13 cellular contexts compared by ENCODE assay signal in genomic region chr9:99262949-99263418, GRCh38. TPM values are rescaled to one million over a fixed set of nuclear protein-coding genes. Genes with fewer than 3 reads are reported as not detected.
DNase-seq lines count a peak whose midpoint lies in the region; ATAC-seq and TF ChIP-seq lines count a peak whose summit lies in the region.
"Had no signal": no experiment of that assay in that cellular context is flagged by ENCODE, and none has a peak within 500 bp of the region (broad histone marks: within the 10 kb centered on the region; RNA-seq: fewer than 3 reads in every experiment).

No MANE protein-coding gene starts in this region.

- ATAC-seq in GM21619 (IDR thresholded peaks at IDR 0.05; ENCODE audit: unreplicated experiment) (peak; percentile 48), HG03280 (IDR thresholded peaks at IDR 0.05; ENCODE audit: unreplicated experiment) (peak; percentile 30)
- ATAC-seq: activated CD4-positive, alpha-beta T cell treated with anti-CD3 and anti-CD28 coated beads for 36 hours; activated T-cell treated with anti-CD3 and anti-CD28 coated beads, Interleukin-2, amount 50 U/mL, for 4 hours; T-cell had no signal

- H3K4me1 ChIP-seq in left ventricle myocardium inferior (peaks cover 32% of the 10 kb centered on the region), ovary (ENCODE audit: insufficient read depth) (peaks cover 7% of the 10 kb centered on the region)

- H3K4me3 Mint-ChIP-seq in activated CD4-positive, alpha-beta T cell treated with anti-CD3 and anti-CD28 coated beads, Interleukin-2, amount 10 ng/mL, durations not matched to agents 24 days and 14 days, result no peak overlapping the region
- H3K4me3 Mint-ChIP-seq: activated CD4-positive, alpha-beta T cell treated with anti-CD3 and anti-CD28 coated beads for 36 hours; activated T-cell treated with anti-CD3 and anti-CD28 coated beads, Interleukin-2, amount 50 U/mL, for 4 hours; H9; T-cell had no signal

- no peak for TF ChIP-seq CTCF in left ventricle myocardium inferior (IDR thresholded peaks at IDR 0.05; ENCODE audit: borderline replicate concordance)
- TF ChIP-seq CTCF in ovary (IDR thresholded peaks at IDR 0.05), result no peak

- H3K27me3 Mint-ChIP-seq in activated CD4-positive, alpha-beta T cell treated with anti-CD3 and anti-CD28 coated beads, Interleukin-2, amount 10 ng/mL, durations not matched to agents 24 days and 14 days, result no peaks in the 10 kb centered on the region
- H3K27me3 Mint-ChIP-seq: activated CD4-positive, alpha-beta T cell treated with anti-CD3 and anti-CD28 coated beads for 36 hours; T-cell had no signal

- H3K36me3 ChIP-seq in left ventricle myocardium inferior (no peaks in the 10 kb centered on the region), ovary (no peaks in the 10 kb centered on the region)

- WGBS in ovary, 3 donors, result 86 to 90% (median 88%) methylated on average over 7 of the region's 7 CpGs

- no peak for TF ChIP-seq POLR2A in ovary (IDR thresholded peaks at IDR 0.05)

- intact Hi-C loops in activated CD4-positive, alpha-beta T cell treated with anti-CD3 and anti-CD28 coated beads, Interleukin-2, amount 10 ng/mL, durations not matched to agents 24 days and 14 days (cut with micrococcal nuclease), result no loop called here
- intact Hi-C loops in left ventricle myocardium inferior (cut with micrococcal nuclease) (no loop called here), ovary (cut with DNase I) (no loop called here)

- no peaks in the 10 kb centered on the region for H3K9me3 Mint-ChIP-seq in activated CD4-positive, alpha-beta T cell treated with anti-CD3 and anti-CD28 coated beads, Interleukin-2, amount 10 ng/mL, durations not matched to agents 24 days and 14 days
- H3K9me3 Mint-ChIP-seq: activated T-cell treated with anti-CD3 and anti-CD28 coated beads, Interleukin-2, amount 50 U/mL, for 4 hours; H9; T-cell had no signal

- TF ChIP-seq EP300 in ovary (IDR thresholded peaks at IDR 0.05), result no peak

- DNase-seq in activated CD4-positive, alpha-beta T cell treated with anti-CD3 and anti-CD28 coated beads, Interleukin-2, amount 10 ng/mL, durations not matched to agents 24 days and 14 days, result peak; percentile 51
- no peak for DNase-seq in activated CD4-positive, alpha-beta T cell treated with anti-CD3 and anti-CD28 coated beads for 1 hour
- DNase-seq in left ventricle myocardium inferior (no peak), ovary (no peak), SW480 (ENCODE audit: low spot score) (no peak), NK-92 (lab: John Stamatoyannopoulos, UW; ENCODE audit: unreplicated experiment) (no peak)
- DNase-seq: activated CD4-positive, alpha-beta T cell treated with anti-CD3 and anti-CD28 coated beads for 36 hours; activated T-cell treated with anti-CD3 and anti-CD28 coated beads, Interleukin-2, amount 50 U/mL, for 4 hours; H9; PC-9; T-cell had no signal

- no peaks in the 10 kb centered on the region for H3K27me3 ChIP-seq in left ventricle myocardium inferior (ENCODE audit: low read depth)
- no peaks in the 10 kb centered on the region for H3K27me3 ChIP-seq in ovary

- no peaks in the 10 kb centered on the region for H3K36me3 Mint-ChIP-seq in activated CD4-positive, alpha-beta T cell treated with anti-CD3 and anti-CD28 coated beads, Interleukin-2, amount 10 ng/mL, durations not matched to agents 24 days and 14 days (ENCODE audit: low read depth)
- H3K36me3 Mint-ChIP-seq: T-cell had no signal

- H3K9me3 ChIP-seq in left ventricle myocardium inferior (replicated peaks), result no peaks in the 10 kb centered on the region
- H3K9me3 ChIP-seq in ovary, result no peaks in the 10 kb centered on the region

- peaks cover 32% of the 10 kb centered on the region for H3K4me1 Mint-ChIP-seq in activated CD4-positive, alpha-beta T cell treated with anti-CD3 and anti-CD28 coated beads, Interleukin-2, amount 10 ng/mL, durations not matched to agents 24 days and 14 days

- no peak overlapping the region for H3K27ac Mint-ChIP-seq in activated CD4-positive, alpha-beta T cell treated with anti-CD3 and anti-CD28 coated beads, Interleukin-2, amount 10 ng/mL, durations not matched to agents 24 days and 14 days
- H3K27ac Mint-ChIP-seq: H9, T-cell had no signal

- H3K27ac ChIP-seq in left ventricle myocardium inferior (replicated peaks) (no peak overlapping the region), ovary (no peak overlapping the region)
- H3K27ac ChIP-seq: PC-9 had no signal

- H3K4me3 ChIP-seq in left ventricle myocardium inferior (no peak overlapping the region), ovary (no peak overlapping the region)
- H3K4me3 ChIP-seq: PC-9 had no signal

RNA-seq across cellular contexts. Expression of gene SEC61B, which starts 40.9 kb away (rescaled TPM):
- total RNA-seq in activated CD4-positive, alpha-beta T cell treated with anti-CD3 and anti-CD28 coated beads, Interleukin-2, amount 10 ng/mL, durations not matched to agents 24 days and 14 days, result 169 and 170 TPM in 2 replicates
- total RNA-seq in left ventricle myocardium inferior (39.8 TPM), ovary (100 to 1,000 TPM in 5 of 7 donors, 10 to 100 TPM in 2; 80.1 to 147 (median 130) TPM)
- polyA plus RNA-seq in ovary, result 100 to 1,000 TPM; 121 to 196 TPM

RNA-seq across cellular contexts. Expression of gene ALG2, which starts 41.2 kb away (rescaled TPM):
- 29.2 and 31.0 TPM in 2 replicates for total RNA-seq in activated CD4-positive, alpha-beta T cell treated with anti-CD3 and anti-CD28 coated beads, Interleukin-2, amount 10 ng/mL, durations not matched to agents 24 days and 14 days
- 14.8 TPM for total RNA-seq in left ventricle myocardium inferior
- total RNA-seq in ovary, result 10 to 100 TPM; 28.6 to 45.8 (median 37.3) TPM
- 10 to 100 TPM; 21.8 to 60.1 TPM for polyA plus RNA-seq in ovary
